Comparison of ENCODE assay signal across 1 cellular context in genomic region chr16:86939609-86940008, GRCh38.
TF ChIP-seq lines count a peak whose summit lies in the region.

No MANE protein-coding gene starts in this region.

TF ChIP-seq in K562, 482 proteins besides CTCF, POLR2A, EP300 and RAD21 (continued from another document):
- no peak for TF ChIP-seq DEAF1 (CRISPR knock-in tag; IDR thresholded peaks at IDR 0.05)
- TF ChIP-seq THRAP3 (IDR thresholded peaks at IDR 0.05; ENCODE audit: borderline replicate concordance), result no peak
- TF ChIP-seq GABPB2 (CRISPR knock-in tag; conservative IDR thresholded peaks at IDR 0.05), result no peak
- TF ChIP-seq TCF3 (CRISPR knock-in tag; IDR thresholded peaks at IDR 0.05), result peak; percentile 49; the same call in 1 of the 2 replicates
- peak; percentile 48; the same call in 1 of the 2 replicates for TF ChIP-seq TEAD4 (IDR thresholded peaks at IDR 0.05; ENCODE audit: low read length)
- TF ChIP-seq TEAD4 (CRISPR knock-in tag; IDR thresholded peaks at IDR 0.05; ENCODE audit: borderline replicate concordance), result no peak
- TF ChIP-seq HDAC8 (tag; IDR thresholded peaks at IDR 0.05), result no peak
- TF ChIP-seq ZFP36 (IDR thresholded peaks at IDR 0.05; ENCODE audit: low read depth, low read length, partially characterized antibody), result no peak
- TF ChIP-seq ZNF77 (CRISPR knock-in tag; IDR thresholded peaks at IDR 0.05), result no peak
- 0 out of 2 replicates have a peak, but pooled peaks have one; percentile 4 for TF ChIP-seq NFE2 (IDR thresholded peaks at IDR 0.05; ENCODE audit: low read depth)
- peak; percentile 74 to 80 for TF ChIP-seq KDM1A (IDR thresholded peaks at IDR 0.05)
- TF ChIP-seq ZNF407 (IDR thresholded peaks at IDR 0.05; ENCODE audit: low read depth), result no peak
- TF ChIP-seq BMI1 (IDR thresholded peaks at IDR 0.05; ENCODE audit: low read length), result no peak
- TF ChIP-seq KAT8 (IDR thresholded peaks at IDR 0.05; ENCODE audit: low read depth), result no peak
- TF ChIP-seq TRIM24 (IDR thresholded peaks at IDR 0.05), result 0 out of 4 replicates have a peak, but pooled peaks of 1 of the 2 experiments have one; percentile 21
- TF ChIP-seq ARID1B (IDR thresholded peaks at IDR 0.05), result peak; percentile 45; the same call in 1 of the 2 replicates
- peak; percentile 55 for TF ChIP-seq CBFA2T2 (conservative IDR thresholded peaks at IDR 0.05)
- no peak for TF ChIP-seq ZNF347 (CRISPR knock-in tag; IDR thresholded peaks at IDR 0.05; ENCODE audit: low read depth)
- no peak for TF ChIP-seq ZNF589 (CRISPR knock-in tag; IDR thresholded peaks at IDR 0.05; ENCODE audit: low read depth)
- peak; percentile 56; the same call in 1 of the 2 replicates for TF ChIP-seq TAL1 (IDR thresholded peaks at IDR 0.05)
- TF ChIP-seq ZNF639 (CRISPR knock-in tag; conservative IDR thresholded peaks at IDR 0.05 in 1 of 2, IDR thresholded peaks at IDR 0.05 in 1 of 2), result no peak
- TF ChIP-seq SAFB (IDR thresholded peaks at IDR 0.05; ENCODE audit: borderline replicate concordance, low read depth, low read length), result no peak
- TF ChIP-seq SPI1 (IDR thresholded peaks at IDR 0.05; ENCODE audit: borderline replicate concordance, low read depth, low read length), result peak; percentile 59; the same call in 1 of the 2 replicates
- no peak for TF ChIP-seq FOXP1 (CRISPR knock-in tag; IDR thresholded peaks at IDR 0.05)
- peak; percentile 43 for TF ChIP-seq NCOR1 (IDR thresholded peaks at IDR 0.05)
- peak; percentile 83 for TF ChIP-seq NR2C1 (IDR thresholded peaks at IDR 0.05)
- peak; percentile 76 for TF ChIP-seq NR2C1 (tag; IDR thresholded peaks at IDR 0.05)
- no peak; the same call in 1 of the 2 replicates for TF ChIP-seq NR2C2 (CRISPR knock-in tag; IDR thresholded peaks at IDR 0.05)
- 0 out of 2 replicates have a peak, but pooled peaks have one; percentile 35 for TF ChIP-seq NR2C2 (tag; IDR thresholded peaks at IDR 0.05)
- TF ChIP-seq MLX (CRISPR knock-in tag; conservative IDR thresholded peaks at IDR 0.05), result no peak
